ENCODE assay signal across 8 cellular contexts in genomic region chr2:130728549-130729310, GRCh38. TPM values are rescaled to one million over a fixed set of nuclear protein-coding genes. Genes with fewer than 3 reads are reported as not detected.
DNase-seq lines count a peak whose midpoint lies in the region; ATAC-seq and TF ChIP-seq lines count a peak whose summit lies in the region.

A gene with protein sequence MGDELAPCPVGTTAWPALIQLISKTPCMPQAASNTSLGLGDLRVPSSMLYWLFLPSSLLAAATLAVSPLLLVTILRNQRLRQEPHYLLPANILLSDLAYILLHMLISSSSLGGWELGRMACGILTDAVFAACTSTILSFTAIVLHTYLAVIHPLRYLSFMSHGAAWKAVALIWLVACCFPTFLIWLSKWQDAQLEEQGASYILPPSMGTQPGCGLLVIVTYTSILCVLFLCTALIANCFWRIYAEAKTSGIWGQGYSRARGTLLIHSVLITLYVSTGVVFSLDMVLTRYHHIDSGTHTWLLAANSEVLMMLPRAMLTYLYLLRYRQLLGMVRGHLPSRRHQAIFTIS (plus strand): TSS chr2:130729070. CDS start chr2:130729152, 82 bp downstream.

- H3K9me3 Mint-ChIP-seq in dendritic cell treated with granulocyte-macrophage colony-stimulating factor and Interleukin-4, amounts not matched to agents 40 ng/mL and 50 ng/mL, for 4 days, result no peaks in the 10 kb centered on the region
- no peaks in the 10 kb centered on the region for H3K9me3 Mint-ChIP-seq in progenitor cell of endocrine pancreas (ENCODE audit: low read depth)

- H3K4me3 Mint-ChIP-seq in dendritic cell treated with granulocyte-macrophage colony-stimulating factor and Interleukin-4, amounts not matched to agents 40 ng/mL and 50 ng/mL, for 4 days, result peak within 1 kb of the TSS; percentile 21
- peak within 1 kb of the TSS; percentile 68 for H3K4me3 Mint-ChIP-seq in progenitor cell of endocrine pancreas (ENCODE audit: low read depth)

- H3K27me3 ChIP-seq in GM06990 (replicated peaks; ENCODE audit: control insufficient read depth, insufficient read depth, low read length), result no peaks in the 10 kb centered on the region

- H3K36me3 Mint-ChIP-seq in dendritic cell treated with granulocyte-macrophage colony-stimulating factor and Interleukin-4, amounts not matched to agents 40 ng/mL and 50 ng/mL, for 4 days (ENCODE audit: low read depth), result no peaks in the 10 kb centered on the region
- no peaks in the 10 kb centered on the region for H3K36me3 Mint-ChIP-seq in progenitor cell of endocrine pancreas (ENCODE audit: insufficient read depth)

- no peak for DNase-seq in GM06990 (ENCODE audit: extremely low read depth, insufficient read length)
- DNase-seq in NCI-H2196 treated with DMSO at 0.1 percent for 48 hours (lab: John Stamatoyannopoulos, UW; ENCODE audit: unreplicated experiment), result peak; percentile 88
- DNase-seq in progenitor cell of endocrine pancreas (ENCODE audit: low spot score, unreplicated experiment), result no peak
- no peak for DNase-seq in stimulated activated CD4-positive, alpha-beta T cell treated with anti-CD3 and anti-CD28 coated beads, Interleukin-4, amount 100 ng/mL, for 4 hours
- no peak for DNase-seq in AG08396 (ENCODE audit: low spot score)

- TF ChIP-seq CTCF in GM06990 (IDR thresholded peaks at IDR 0.05; ENCODE audit: insufficient read depth, low read length, poor library complexity, severe bottlenecking) (no peak), progenitor cell of endocrine pancreas (IDR thresholded peaks at IDR 0.05; ENCODE audit: unreplicated experiment) (no peak)

- intact Hi-C loops in dendritic cell treated with granulocyte-macrophage colony-stimulating factor and Interleukin-4, amounts not matched to agents 40 ng/mL and 50 ng/mL, for 4 days (cut with micrococcal nuclease), result loop anchor here (10.0 kb wide), 1 partner anchor 66 kb away; no protein-coding TSS in a partner anchor

- H3K36me3 ChIP-seq in GM06990 (ENCODE audit: control insufficient read depth, insufficient read depth, low read length), result no peaks in the 10 kb centered on the region

- ATAC-seq in HG02870 (IDR thresholded peaks at IDR 0.05; ENCODE audit: unreplicated experiment) (no peak), GM21619 (IDR thresholded peaks at IDR 0.05; ENCODE audit: unreplicated experiment) (no peak)

- peaks cover 11% of the 10 kb centered on the region for H3K4me1 Mint-ChIP-seq in dendritic cell treated with granulocyte-macrophage colony-stimulating factor and Interleukin-4, amounts not matched to agents 40 ng/mL and 50 ng/mL, for 4 days (ENCODE audit: low read depth)
- peaks cover 3% of the 10 kb centered on the region for H3K4me1 Mint-ChIP-seq in progenitor cell of endocrine pancreas (ENCODE audit: low read depth)

- peaks cover 21% of the 10 kb centered on the region for H3K27me3 Mint-ChIP-seq in dendritic cell treated with granulocyte-macrophage colony-stimulating factor and Interleukin-4, amounts not matched to agents 40 ng/mL and 50 ng/mL, for 4 days
- H3K27me3 Mint-ChIP-seq in progenitor cell of endocrine pancreas, result peaks cover 28% of the 10 kb centered on the region

- no peak within 1 kb of the TSS for H3K27ac Mint-ChIP-seq in dendritic cell treated with granulocyte-macrophage colony-stimulating factor and Interleukin-4, amounts not matched to agents 40 ng/mL and 50 ng/mL, for 4 days
- peak within 1 kb of the TSS; percentile 30 for H3K27ac Mint-ChIP-seq in progenitor cell of endocrine pancreas

- peak within 1 kb of the TSS; percentile 36 for H3K4me3 ChIP-seq in GM06990 (replicated peaks; ENCODE audit: low read depth, low read length)

RNA-seq across cellular contexts. Expression of the gene that starts here (rescaled TPM):
- total RNA-seq in progenitor cell of endocrine pancreas, result 0.46 and 1.2 TPM in 2 replicates
